ENCODE assay signal across 16 cellular contexts in genomic region chr9:3360245-3360644, GRCh38.
A peak's percentile ranks its signal among the peaks of the same experiment; 100 is the strongest.
DNase-seq lines count a peak whose midpoint lies in the region; ATAC-seq and TF ChIP-seq lines count a peak whose summit lies in the region.
"Had no signal": no experiment of that assay in that cellular context is flagged by ENCODE, and none has a peak within 500 bp of the region (broad histone marks: within the 10 kb centered on the region; RNA-seq: fewer than 3 reads in every experiment).

No MANE protein-coding gene starts in this region.

- H3K27ac Mint-ChIP-seq in GM23338 (no peak overlapping the region), nephron progenitor cell (no peak overlapping the region)
- H3K27ac Mint-ChIP-seq: CD4-positive, alpha-beta memory T cell had no signal

- peak overlapping the region; percentile 55 for H3K27ac ChIP-seq in 22Rv1
- H3K27ac ChIP-seq in GM23338 (ENCODE audit: low read depth): 0 out of 2 replicates have a peak overlapping the region, but pooled peaks have one; percentile 68
- peak overlapping the region; percentile 76 for H3K27ac ChIP-seq in neutrophil
- H3K27ac ChIP-seq: GM23248 had no signal

- H3K4me1 ChIP-seq in GM23338 (ENCODE audit: insufficient read depth) (peaks cover 40% of the 10 kb centered on the region), neutrophil (ENCODE audit: control insufficient read depth in 1 of 2, insufficient read depth in 1 of 2, low read depth in 1 of 2, low read length in 1 of 2) (peaks cover 42 to 43% of the 10 kb centered on the region in 2 experiments)

- no peak for ATAC-seq in GM23338
- ATAC-seq: HCT116 had no signal

- H3K27me3 ChIP-seq in GM23338 (ENCODE audit: insufficient read depth) (no peaks in the 10 kb centered on the region), neutrophil (no peaks in the 10 kb centered on the region)

- DNase-seq in GM23338 (ENCODE audit: low spot score) (no peak), nephron progenitor cell (no peak), SHP77 treated with DMSO at 0.1 percent for 48 hours (lab: John Stamatoyannopoulos, UW) (no peak), GM10248 (ENCODE audit: extremely low spot score) (no peak)
- DNase-seq: 8988T; C1 segment of cervical spinal cord; Calu3; CD4-positive, alpha-beta memory T cell; COR-L47; DMS79 treated with DMSO at 0.1 percent for 48 hours; GF-D8; GM23248; H9 had no signal

- H3K36me3 Mint-ChIP-seq in GM23338 (ENCODE audit: low read depth) (peaks cover 12% of the 10 kb centered on the region; the same call in 2 of the 3 replicates), nephron progenitor cell (ENCODE audit: low read depth) (peaks cover 6% of the 10 kb centered on the region)

- H3K4me3 ChIP-seq in GM23338: no peak overlapping the region
- no peak overlapping the region for H3K4me3 ChIP-seq in neutrophil (ENCODE audit: low read depth in 1 of 2, low read length in 1 of 2)
- H3K4me3 ChIP-seq: GM23248 had no signal

- peaks cover 28% of the 10 kb centered on the region for H3K4me1 Mint-ChIP-seq in GM23338
- peaks cover 7% of the 10 kb centered on the region for H3K4me1 Mint-ChIP-seq in nephron progenitor cell

- no peaks in the 10 kb centered on the region for H3K79me2 ChIP-seq in GM23338 (replicated peaks; ENCODE audit: insufficient read depth)

- H3K4me2 ChIP-seq in GM23338: no peak overlapping the region

- H3K9me3 Mint-ChIP-seq in GM23338 (no peaks in the 10 kb centered on the region), nephron progenitor cell (no peaks in the 10 kb centered on the region)
- H3K9me3 Mint-ChIP-seq: H9 had no signal

- no peak overlapping the region for H2AFZ ChIP-seq in GM23338
- H2AFZ ChIP-seq: GM23248 had no signal

- H3K9me3 ChIP-seq in neutrophil: no peaks in the 10 kb centered on the region

- no peak for TF ChIP-seq CTCF in 22Rv1 (IDR thresholded peaks at IDR 0.05)
- no peak for TF ChIP-seq CTCF in GM23338 (conservative IDR thresholded peaks at IDR 0.05; ENCODE audit: low read depth in 2 of 2)
- TF ChIP-seq CTCF in neutrophil (IDR thresholded peaks at IDR 0.05): no peak
- TF ChIP-seq CTCF in nephron progenitor cell (IDR thresholded peaks at IDR 0.05): no peak
- TF ChIP-seq CTCF in GM10248 (IDR thresholded peaks at IDR 0.05; ENCODE audit: control extremely low read depth, extremely low read depth, low read depth, missing control alignments): no peak

- H3K36me3 ChIP-seq in GM23338 (ENCODE audit: insufficient read depth) (no peaks in the 10 kb centered on the region), neutrophil (no peaks in the 10 kb centered on the region)

- H4K20me1 ChIP-seq in GM23338 (replicated peaks; ENCODE audit: insufficient read depth): no peaks in the 10 kb centered on the region

- CTCF ChIA-PET in GM10248 (lab: Yijun Ruan, JAX): interaction anchor here (1.0 to 1.3 kb wide), 2 partner anchors 19 to 30 kb away, joined by 3 read pairs; no protein-coding TSS in a partner anchor

- H3K9me2 ChIP-seq in GM23338 (ENCODE audit: insufficient read depth): no peaks in the 10 kb centered on the region

- POLR2A ChIA-PET in GM10248 (lab: Yijun Ruan, JAX): no interaction called here

- peaks cover 1% of the 10 kb centered on the region for H3K27me3 Mint-ChIP-seq in GM23338 (ENCODE audit: insufficient read depth, low read depth, poor library complexity)
- no peaks in the 10 kb centered on the region for H3K27me3 Mint-ChIP-seq in nephron progenitor cell (ENCODE audit: low read depth, poor library complexity)
- H3K27me3 Mint-ChIP-seq: CD4-positive, alpha-beta memory T cell had no signal

- H3K4me3 Mint-ChIP-seq in GM23338: no peak overlapping the region
- no peak overlapping the region for H3K4me3 Mint-ChIP-seq in nephron progenitor cell
- H3K4me3 Mint-ChIP-seq: CD4-positive, alpha-beta memory T cell; H9 had no signal

- 0 out of 2 replicates have a peak, but pooled peaks cover 4% of the 10 kb centered on the region for H3F3A ChIP-seq in GM23338 (replicated peaks; ENCODE audit: low read depth)

TF ChIP-seq in GM23338, 12 proteins besides CTCF, POLR2A, EP300 and RAD21:
- no peak for TF ChIP-seq CREB1 (CRISPR knock-in tag; IDR thresholded peaks at IDR 0.05; ENCODE audit: low read depth)
- no peak for TF ChIP-seq POLR2AphosphoS5 (IDR thresholded peaks at IDR 0.05; ENCODE audit: low read depth)
- TF ChIP-seq ZNF114 (CRISPR knock-in tag; IDR thresholded peaks at IDR 0.05): no peak
